25 cellular contexts compared by ENCODE assay signal in genomic region chr7:44138698-44139097, GRCh38. TPM values are rescaled to one million over a fixed set of nuclear protein-coding genes. Genes with fewer than 3 reads are reported as not detected.
DNase-seq lines count a peak whose midpoint lies in the region; ATAC-seq, FAIRE-seq and TF ChIP-seq lines count a peak whose summit lies in the region.
"Had no signal": no experiment of that assay in that cellular context is flagged by ENCODE, and none has a peak within 500 bp of the region (broad histone marks: within the 10 kb centered on the region; RNA-seq: fewer than 3 reads in every experiment).

No MANE protein-coding gene starts in this region.

- H4K20me1 ChIP-seq in GM23338 (replicated peaks; ENCODE audit: insufficient read depth) (no peaks in the 10 kb centered on the region), HepG2 (ENCODE audit: insufficient read depth, low read length) (no peaks in the 10 kb centered on the region)

- no peaks in the 10 kb centered on the region for H3K4me1 Mint-ChIP-seq in GM23338
- no peaks in the 10 kb centered on the region for H3K4me1 Mint-ChIP-seq in activated CD4-positive, alpha-beta T cell treated with anti-CD3 and anti-CD28 coated beads, Interleukin-2, amount 10 ng/mL, durations not matched to agents 24 days and 14 days
- H3K4me1 Mint-ChIP-seq: CD8-positive, alpha-beta memory T cell; H9; IgD-negative memory B cell; T-cell had no signal

- POLR2A ChIA-PET in HepG2 (lab: Yijun Ruan, JAX): no interaction called here

- H3K27me3 Mint-ChIP-seq in GM23338 (ENCODE audit: insufficient read depth, low read depth, poor library complexity): peaks cover 22% of the 10 kb centered on the region
- peaks cover 3% of the 10 kb centered on the region for H3K27me3 Mint-ChIP-seq in activated CD4-positive, alpha-beta T cell treated with anti-CD3 and anti-CD28 coated beads, Interleukin-2, amount 10 ng/mL, durations not matched to agents 24 days and 14 days
- H3K27me3 Mint-ChIP-seq: IgD-negative memory B cell, T-cell had no signal

- no peaks in the 10 kb centered on the region for H3K9me3 Mint-ChIP-seq in GM23338
- H3K9me3 Mint-ChIP-seq in activated CD4-positive, alpha-beta T cell treated with anti-CD3 and anti-CD28 coated beads, Interleukin-2, amount 10 ng/mL, durations not matched to agents 24 days and 14 days: no peaks in the 10 kb centered on the region
- H3K9me3 Mint-ChIP-seq: CD8-positive, alpha-beta memory T cell; H9; IgD-negative memory B cell; T-cell had no signal

- peak; percentile 60 for ATAC-seq in GM23338
- peak; percentile 72 for ATAC-seq in HepG2
- ATAC-seq in GM18498 (IDR thresholded peaks at IDR 0.05; ENCODE audit: unreplicated experiment): no peak
- ATAC-seq: T-cell had no signal

- H3K27ac ChIP-seq in GM23338 (ENCODE audit: low read depth) (no peak overlapping the region), WERI-Rb-1 (no peak overlapping the region), HepG2 (ENCODE audit: extremely low read length, insufficient read depth, low read length) (no peak overlapping the region)
- H3K27ac ChIP-seq: HL-60 had no signal

- H3K4me3 ChIP-seq in GM06990 (replicated peaks; ENCODE audit: low read depth, low read length) (no peak overlapping the region), GM23338 (no peak overlapping the region), WERI-Rb-1 (ENCODE audit: low read depth, low read length) (no peak overlapping the region), HepG2 (replicated peaks in 1 of 3; ENCODE audit: insufficient read depth in 1 of 3, low read depth in 2 of 3, low read length in 3 of 3) (no peak overlapping the region)
- H3K4me3 ChIP-seq: MG63 had no signal

- no peaks in the 10 kb centered on the region for H3F3A ChIP-seq in GM23338 (replicated peaks; ENCODE audit: low read depth)

- no peak for DNase-seq in GM06990 (ENCODE audit: extremely low read depth, insufficient read length)
- no peak for DNase-seq in GM23338 (ENCODE audit: low spot score)
- no peak for DNase-seq in WERI-Rb-1
- no peak for DNase-seq in HepG2 (ENCODE audit: low spot score)
- DNase-seq in NCI-H1436 treated with DMSO at 0.1 percent for 48 hours (lab: John Stamatoyannopoulos, UW): no peak
- no peak for DNase-seq in dermis blood vessel endothelial cell
- no peak for DNase-seq in activated CD4-positive, alpha-beta T cell treated with anti-CD3 and anti-CD28 coated beads, Interleukin-2, amount 10 ng/mL, durations not matched to agents 24 days and 14 days
- DNase-seq: ACHN; C1 segment of cervical spinal cord; CD8-positive, alpha-beta memory T cell; H9; Kasumi-1; MG63; NCI-H1048; NCI-H1436; NCI-H2029 treated with DMSO at 0.1 percent for 48 hours; NCI-H524 treated with DMSO at 0.1 percent for 48 hours; SIG-M5; T-cell had no signal

- TF ChIP-seq EP300 in HepG2 (IDR thresholded peaks at IDR 0.05; ENCODE audit: low read depth in 2 of 2, low read length in 2 of 2): no peak
- TF ChIP-seq EP300 in HepG2 (CRISPR knock-in tag; IDR thresholded peaks at IDR 0.05; ENCODE audit: borderline replicate concordance): no peak

- H3K9me3 ChIP-seq in WERI-Rb-1 (ENCODE audit: severe bottlenecking): no peaks in the 10 kb centered on the region
- H3K9me3 ChIP-seq in HepG2 (ENCODE audit: low read length): no peaks in the 10 kb centered on the region
- H3K9me3 ChIP-seq: MG63 had no signal

- no peaks in the 10 kb centered on the region for H3K9me2 ChIP-seq in GM23338 (ENCODE audit: insufficient read depth)

- no peak overlapping the region for H3K27ac Mint-ChIP-seq in GM23338
- H3K27ac Mint-ChIP-seq in activated CD4-positive, alpha-beta T cell treated with anti-CD3 and anti-CD28 coated beads, Interleukin-2, amount 10 ng/mL, durations not matched to agents 24 days and 14 days: no peak overlapping the region
- H3K27ac Mint-ChIP-seq: CD8-positive, alpha-beta memory T cell; H9; T-cell had no signal

- H3K36me3 ChIP-seq in GM06990 (ENCODE audit: control insufficient read depth, insufficient read depth, low read length) (no peaks in the 10 kb centered on the region), GM23338 (ENCODE audit: insufficient read depth) (no peaks in the 10 kb centered on the region), WERI-Rb-1 (no peaks in the 10 kb centered on the region), HepG2 (replicated peaks in 1 of 2; ENCODE audit: control insufficient read depth in 1 of 2, insufficient read depth in 2 of 2, low read length in 2 of 2) (no peaks in the 10 kb centered on the region)
- H3K36me3 ChIP-seq: MG63 had no signal

- H3K4me2 ChIP-seq in GM23338 (no peak overlapping the region), HepG2 (ENCODE audit: low read depth, low read length) (no peak overlapping the region)

- TF ChIP-seq POLR2A in HepG2 (IDR thresholded peaks at IDR 0.05; ENCODE audit: insufficient read depth in 1 of 2, low read depth in 2 of 2, low read length in 2 of 2): no peak

- H3K4me1 ChIP-seq in GM23338 (ENCODE audit: insufficient read depth): no peaks in the 10 kb centered on the region
- H3K4me1 ChIP-seq in HepG2 (ENCODE audit: insufficient read depth, low read length): no peaks in the 10 kb centered on the region

- FAIRE-seq in HepG2 (lab: Jason Lieb, UNC): no peak
- FAIRE-seq: D721Med, RCC 7860 had no signal

- H3K27me3 ChIP-seq in GM06990 (replicated peaks; ENCODE audit: control insufficient read depth, insufficient read depth, low read length) (no peaks in the 10 kb centered on the region), GM23338 (ENCODE audit: insufficient read depth) (peaks cover 6% of the 10 kb centered on the region; the same call in 1 of the 2 replicates), WERI-Rb-1 (ENCODE audit: insufficient read depth, low read depth, severe bottlenecking) (no peaks in the 10 kb centered on the region), HepG2 (ENCODE audit: control insufficient read depth in 1 of 2, insufficient read depth in 2 of 2, low read length in 2 of 2) (peaks cover 0 to 3% of the 10 kb centered on the region in 2 experiments; a peak in 1 of 5 replicates)
- H3K27me3 ChIP-seq: MG63 had no signal

- no peaks in the 10 kb centered on the region for H3K36me3 Mint-ChIP-seq in GM23338 (ENCODE audit: low read depth)
- H3K36me3 Mint-ChIP-seq in activated CD4-positive, alpha-beta T cell treated with anti-CD3 and anti-CD28 coated beads, Interleukin-2, amount 10 ng/mL, durations not matched to agents 24 days and 14 days (ENCODE audit: low read depth): no peaks in the 10 kb centered on the region
- H3K36me3 Mint-ChIP-seq: CD8-positive, alpha-beta memory T cell; IgD-negative memory B cell; T-cell had no signal

- H3K79me2 ChIP-seq in GM23338 (replicated peaks; ENCODE audit: insufficient read depth): no peaks in the 10 kb centered on the region
- no peaks in the 10 kb centered on the region for H3K79me2 ChIP-seq in HepG2 (ENCODE audit: insufficient read depth, low read length)

- no TSS peak for BruUV-seq in HepG2 (replicated peaks; lab: Mats Ljungman, UMichigan)

- 18% methylated on average over 8 of the region's 8 CpGs for WGBS in HepG2 (ENCODE audit: low lambda C conversion rate)

- intact Hi-C loops in HepG2 (cut with micrococcal nuclease; ENCODE audit: unreplicated experiment): loop anchor here (10.0 kb wide), 1 partner anchor 56 kb away; no protein-coding TSS in a partner anchor
- intact Hi-C loops in activated CD4-positive, alpha-beta T cell treated with anti-CD3 and anti-CD28 coated beads, Interleukin-2, amount 10 ng/mL, durations not matched to agents 24 days and 14 days (cut with micrococcal nuclease): no loop called here

- TF ChIP-seq RAD21 in HepG2 (CRISPR knock-in tag; IDR thresholded peaks at IDR 0.05): no peak

- peak; percentile 4 for TF ChIP-seq CTCF in GM06990 (IDR thresholded peaks at IDR 0.05; ENCODE audit: insufficient read depth, low read length, poor library complexity, severe bottlenecking)
- TF ChIP-seq CTCF in GM23338 (conservative IDR thresholded peaks at IDR 0.05; ENCODE audit: low read depth in 2 of 2): peak in 1 of 2 experiments; percentile 54; a peak in 3 of 4 replicates
- 0 out of 2 replicates have a peak, but pooled peaks have one; percentile 12 for TF ChIP-seq CTCF in WERI-Rb-1 (IDR thresholded peaks at IDR 0.05; ENCODE audit: low read depth, low read length)
- peak; percentile 36 for TF ChIP-seq CTCF in HepG2 (CRISPR knock-in tag; IDR thresholded peaks at IDR 0.05)

- in situ Hi-C loops in HepG2 (cut with HindIII; ENCODE audit: extremely low pct_ligation_motif_present, low pct_unique_long_range_greater_than_20kb): no loop called here

- no peak overlapping the region for H3K4me3 Mint-ChIP-seq in GM23338
- H3K4me3 Mint-ChIP-seq in activated CD4-positive, alpha-beta T cell treated with anti-CD3 and anti-CD28 coated beads, Interleukin-2, amount 10 ng/mL, durations not matched to agents 24 days and 14 days: no peak overlapping the region
- H3K4me3 Mint-ChIP-seq: CD8-positive, alpha-beta memory T cell; H9; IgD-negative memory B cell; T-cell had no signal

- H2AFZ ChIP-seq in GM23338 (no peak overlapping the region), HepG2 (ENCODE audit: low read length) (no peak overlapping the region)

- CTCF ChIA-PET in HepG2 (lab: Yijun Ruan, JAX; ENCODE audit: low intra/inter-chr PET ratio, low total read pairs): no interaction called here

- no peak overlapping the region for H3K9ac ChIP-seq in HepG2 (ENCODE audit: insufficient read depth, low read depth, low read length)

RNA-seq across cellular contexts. Expression of gene MYL7, which starts 2.4 kb away (rescaled TPM):
- 2.4 TPM in 1 of 2 replicates, not detected in the other for total RNA-seq in GM23338 (2014; rRNA removed; shearing (Covaris generic))
- polyA plus RNA-seq in GM23338 (2016; fragmentation: Nextera tagmentation; extraction: Ambion mirVana): 4.8 and 8.3 TPM in 2 replicates
- 1.7 and 1.8 TPM in 2 replicates for total RNA-seq in HepG2 (2016; rRNA removed; fragmentation: Illumina TruSeq; extraction: Trizol)
- total RNA-seq in HepG2 (2016; cell fraction: cytosol; rRNA removed; fragmentation: Illumina TruSeq; extraction: Trizol; ENCODE audit: low read depth): 0.62 TPM in 1 of 2 replicates, not detected in the other
- total RNA-seq in HepG2 (2016; cell fraction: insoluble cytoplasmic fraction; rRNA removed; fragmentation: Illumina TruSeq; extraction: Trizol): 0.56 and 1.0 TPM in 2 replicates
- 0.34 TPM in 1 of 2 replicates, not detected in the other for total RNA-seq in HepG2 (2016; cell fraction: membrane; rRNA removed; fragmentation: Illumina TruSeq; extraction: Trizol)
- not detected in 2 replicates for total RNA-seq in HepG2 (2016; cell fraction: nucleus; rRNA removed; fragmentation: Illumina TruSeq; extraction: Trizol)
- not detected in 2 replicates for polyA plus RNA-seq in HepG2 (2011; rRNA removed)
- polyA plus RNA-seq in HepG2 (2011; cell fraction: cytosol; rRNA removed): 0.18 TPM in 1 of 2 replicates, not detected in the other
- polyA plus RNA-seq in HepG2 (2011; cell fraction: nucleus; rRNA removed): 1.1 TPM in 1 of 2 replicates, not detected in the other
- not detected in 2 replicates for polyA plus RNA-seq in HepG2 (2012)
- 0.51 TPM in 1 of 2 replicates, not detected in the other for polyA plus RNA-seq in HepG2 (2016; cell fraction: cytosol; fragmentation: Illumina TruSeq; extraction: Trizol; ENCODE audit: low read depth)
- 1.1 and 2.1 TPM in 2 replicates for polyA plus RNA-seq in HepG2 (2016; cell fraction: insoluble cytoplasmic fraction; fragmentation: Illumina TruSeq; extraction: Trizol; ENCODE audit: low read depth)
- polyA plus RNA-seq in HepG2 (2016; cell fraction: membrane; fragmentation: Illumina TruSeq; extraction: Trizol; ENCODE audit: low read depth): not detected in 2 replicates
- not detected in 2 replicates for polyA plus RNA-seq in HepG2 (2016; cell fraction: nucleus; fragmentation: Illumina TruSeq; extraction: Trizol; ENCODE audit: insufficient read depth, low read depth)
- not detected in 2 replicates for polyA minus RNA-seq in HepG2 (2011; rRNA and poly(A)+ RNA removed; ENCODE audit: low replicate concordance)
- polyA minus RNA-seq in HepG2 (2011; cell fraction: cytosol; rRNA and poly(A)+ RNA removed): not detected in 2 replicates
- not detected in 2 replicates for polyA minus RNA-seq in HepG2 (2011; cell fraction: nucleus; rRNA and poly(A)+ RNA removed)
- not detected in 2 replicates for total RNA-seq in dermis blood vessel endothelial cell
- not detected in 2 replicates for total RNA-seq in activated CD4-positive, alpha-beta T cell treated with anti-CD3 and anti-CD28 coated beads, Interleukin-2, amount 10 ng/mL, durations not matched to agents 24 days and 14 days
- total RNA-seq: CD8-positive, alpha-beta memory T cell; HT1080; T-cell had no signal
- polyA plus RNA-seq: CD8-positive, alpha-beta memory T cell; IgD-negative memory B cell had no signal

RNA-seq across cellular contexts. Expression of gene POLD2, which starts 15.3 kb away (rescaled TPM):
- 111 and 127 TPM in 2 replicates for total RNA-seq in GM23338 (2014; rRNA removed; shearing (Covaris generic))
- polyA plus RNA-seq in GM23338 (2016; fragmentation: Nextera tagmentation; extraction: Ambion mirVana): 101 and 108 TPM in 2 replicates
- 87.6 and 98.8 TPM in 2 replicates for total RNA-seq in HepG2 (2016; rRNA removed; fragmentation: Illumina TruSeq; extraction: Trizol)
- total RNA-seq in HepG2 (2016; cell fraction: cytosol; rRNA removed; fragmentation: Illumina TruSeq; extraction: Trizol; ENCODE audit: low read depth): 118 and 152 TPM in 2 replicates
- 74.7 and 95.4 TPM in 2 replicates for total RNA-seq in HepG2 (2016; cell fraction: insoluble cytoplasmic fraction; rRNA removed; fragmentation: Illumina TruSeq; extraction: Trizol)
- total RNA-seq in HepG2 (2016; cell fraction: membrane; rRNA removed; fragmentation: Illumina TruSeq; extraction: Trizol): 139 and 187 TPM in 2 replicates
- 49.1 and 55.1 TPM in 2 replicates for total RNA-seq in HepG2 (2016; cell fraction: nucleus; rRNA removed; fragmentation: Illumina TruSeq; extraction: Trizol)
- polyA plus RNA-seq in HepG2 (2011; rRNA removed): 86.7 and 95.1 TPM in 2 replicates
- 65.5 and 120 TPM in 2 replicates for polyA plus RNA-seq in HepG2 (2011; cell fraction: cytosol; rRNA removed)
- polyA plus RNA-seq in HepG2 (2011; cell fraction: nucleus; rRNA removed): 88.2 and 88.7 TPM in 2 replicates
- 64.0 and 65.2 TPM in 2 replicates for polyA plus RNA-seq in HepG2 (2012)
- 134 and 181 TPM in 2 replicates for polyA plus RNA-seq in HepG2 (2016; cell fraction: cytosol; fragmentation: Illumina TruSeq; extraction: Trizol; ENCODE audit: low read depth)
- polyA plus RNA-seq in HepG2 (2016; cell fraction: insoluble cytoplasmic fraction; fragmentation: Illumina TruSeq; extraction: Trizol; ENCODE audit: low read depth): 104 and 131 TPM in 2 replicates
- polyA plus RNA-seq in HepG2 (2016; cell fraction: membrane; fragmentation: Illumina TruSeq; extraction: Trizol; ENCODE audit: low read depth): 176 and 207 TPM in 2 replicates
- 104 and 121 TPM in 2 replicates for polyA plus RNA-seq in HepG2 (2016; cell fraction: nucleus; fragmentation: Illumina TruSeq; extraction: Trizol; ENCODE audit: insufficient read depth, low read depth)
- 82.4 and 267 TPM in 2 replicates for polyA minus RNA-seq in HepG2 (2011; rRNA and poly(A)+ RNA removed; ENCODE audit: low replicate concordance)
- polyA minus RNA-seq in HepG2 (2011; cell fraction: cytosol; rRNA and poly(A)+ RNA removed): 16.1 and 23.4 TPM in 2 replicates
- 22.9 TPM in 2 replicates for polyA minus RNA-seq in HepG2 (2011; cell fraction: nucleus; rRNA and poly(A)+ RNA removed)
- 44.4 and 89.1 TPM in 2 replicates for total RNA-seq in dermis blood vessel endothelial cell
- 259 and 286 TPM in 2 replicates for total RNA-seq in activated CD4-positive, alpha-beta T cell treated with anti-CD3 and anti-CD28 coated beads, Interleukin-2, amount 10 ng/mL, durations not matched to agents 24 days and 14 days

RNA-seq across cellular contexts. Expression of gene AEBP1, which starts 34.6 kb away (rescaled TPM):
- total RNA-seq in GM23338 (2014; rRNA removed; shearing (Covaris generic)): 36.7 and 42.0 TPM in 2 replicates
- polyA plus RNA-seq in GM23338 (2016; fragmentation: Nextera tagmentation; extraction: Ambion mirVana): 15.1 and 16.0 TPM in 2 replicates
- 0.22 TPM in 1 of 2 replicates, not detected in the other for total RNA-seq in HepG2 (2016; rRNA removed; fragmentation: Illumina TruSeq; extraction: Trizol)
- not detected in 2 replicates for total RNA-seq in HepG2 (2016; cell fraction: cytosol; rRNA removed; fragmentation: Illumina TruSeq; extraction: Trizol; ENCODE audit: low read depth)
- total RNA-seq in HepG2 (2016; cell fraction: insoluble cytoplasmic fraction; rRNA removed; fragmentation: Illumina TruSeq; extraction: Trizol): 0.04 TPM in 1 of 2 replicates, not detected in the other
- total RNA-seq in HepG2 (2016; cell fraction: membrane; rRNA removed; fragmentation: Illumina TruSeq; extraction: Trizol): not detected in 2 replicates
- total RNA-seq in HepG2 (2016; cell fraction: nucleus; rRNA removed; fragmentation: Illumina TruSeq; extraction: Trizol): not detected in 2 replicates
- polyA plus RNA-seq in HepG2 (2011; rRNA removed): 0.55 and 0.81 TPM in 2 replicates
- polyA plus RNA-seq in HepG2 (2011; cell fraction: cytosol; rRNA removed): 0.15 and 0.27 TPM in 2 replicates
- 6.7 and 6.8 TPM in 2 replicates for polyA plus RNA-seq in HepG2 (2011; cell fraction: nucleus; rRNA removed)
- 0.96 and 1.3 TPM in 2 replicates for polyA plus RNA-seq in HepG2 (2012)
- not detected in 2 replicates for polyA plus RNA-seq in HepG2 (2016; cell fraction: cytosol; fragmentation: Illumina TruSeq; extraction: Trizol; ENCODE audit: low read depth)
- polyA plus RNA-seq in HepG2 (2016; cell fraction: insoluble cytoplasmic fraction; fragmentation: Illumina TruSeq; extraction: Trizol; ENCODE audit: low read depth): not detected in 2 replicates
- not detected in 2 replicates for polyA plus RNA-seq in HepG2 (2016; cell fraction: membrane; fragmentation: Illumina TruSeq; extraction: Trizol; ENCODE audit: low read depth)
- 0.29 and 0.89 TPM in 2 replicates for polyA plus RNA-seq in HepG2 (2016; cell fraction: nucleus; fragmentation: Illumina TruSeq; extraction: Trizol; ENCODE audit: insufficient read depth, low read depth)
- polyA minus RNA-seq in HepG2 (2011; rRNA and poly(A)+ RNA removed; ENCODE audit: low replicate concordance): 0.14 TPM in 1 of 2 replicates, not detected in the other
- polyA minus RNA-seq in HepG2 (2011; cell fraction: cytosol; rRNA and poly(A)+ RNA removed): 0.18 and 0.79 TPM in 2 replicates
- polyA minus RNA-seq in HepG2 (2011; cell fraction: nucleus; rRNA and poly(A)+ RNA removed): 0.37 and 0.64 TPM in 2 replicates
- total RNA-seq in dermis blood vessel endothelial cell: 12.9 and 40.4 TPM in 2 replicates
- 21.6 and 22.2 TPM in 2 replicates for total RNA-seq in activated CD4-positive, alpha-beta T cell treated with anti-CD3 and anti-CD28 coated beads, Interleukin-2, amount 10 ng/mL, durations not matched to agents 24 days and 14 days
- total RNA-seq: HT1080 had no signal

RNA-seq across cellular contexts. Expression of gene GCK, which starts 50.5 kb away (rescaled TPM):
- 7.3 and 9.3 TPM in 2 replicates for total RNA-seq in GM23338 (2014; rRNA removed; shearing (Covaris generic))
- polyA plus RNA-seq in GM23338 (2016; fragmentation: Nextera tagmentation; extraction: Ambion mirVana) (6.1 and 7.7 TPM in 2 replicates), HepG2 (2011; rRNA removed) (not detected in 2 replicates)
- total RNA-seq in HepG2 (2016; rRNA removed; fragmentation: Illumina TruSeq; extraction: Trizol) (not detected in 2 replicates), dermis blood vessel endothelial cell (0.23 TPM in 1 of 2 replicates, not detected in the other)
- not detected in 2 replicates for total RNA-seq in HepG2 (2016; cell fraction: cytosol; rRNA removed; fragmentation: Illumina TruSeq; extraction: Trizol; ENCODE audit: low read depth)
- total RNA-seq in HepG2 (2016; cell fraction: insoluble cytoplasmic fraction; rRNA removed; fragmentation: Illumina TruSeq; extraction: Trizol): not detected in 2 replicates
- total RNA-seq in HepG2 (2016; cell fraction: membrane; rRNA removed; fragmentation: Illumina TruSeq; extraction: Trizol): not detected in 2 replicates
- not detected in 2 replicates for total RNA-seq in HepG2 (2016; cell fraction: nucleus; rRNA removed; fragmentation: Illumina TruSeq; extraction: Trizol)
- not detected in 2 replicates for polyA plus RNA-seq in HepG2 (2011; cell fraction: cytosol; rRNA removed)
- polyA plus RNA-seq in HepG2 (2011; cell fraction: nucleus; rRNA removed): not detected in 2 replicates
- polyA plus RNA-seq in HepG2 (2012): 0.55 TPM in 1 of 2 replicates, not detected in the other
- polyA plus RNA-seq in HepG2 (2016; cell fraction: cytosol; fragmentation: Illumina TruSeq; extraction: Trizol; ENCODE audit: low read depth): not detected in 2 replicates
- not detected in 2 replicates for polyA plus RNA-seq in HepG2 (2016; cell fraction: insoluble cytoplasmic fraction; fragmentation: Illumina TruSeq; extraction: Trizol; ENCODE audit: low read depth)
- not detected in 2 replicates for polyA plus RNA-seq in HepG2 (2016; cell fraction: membrane; fragmentation: Illumina TruSeq; extraction: Trizol; ENCODE audit: low read depth)
- polyA plus RNA-seq in HepG2 (2016; cell fraction: nucleus; fragmentation: Illumina TruSeq; extraction: Trizol; ENCODE audit: insufficient read depth, low read depth): not detected in 2 replicates
- polyA minus RNA-seq in HepG2 (2011; rRNA and poly(A)+ RNA removed; ENCODE audit: low replicate concordance): not detected in 2 replicates
- polyA minus RNA-seq in HepG2 (2011; cell fraction: cytosol; rRNA and poly(A)+ RNA removed): not detected in 2 replicates
- polyA minus RNA-seq in HepG2 (2011; cell fraction: nucleus; rRNA and poly(A)+ RNA removed): not detected in 2 replicates
- total RNA-seq in activated CD4-positive, alpha-beta T cell treated with anti-CD3 and anti-CD28 coated beads, Interleukin-2, amount 10 ng/mL, durations not matched to agents 24 days and 14 days: 1.7 and 2.0 TPM in 2 replicates
- total RNA-seq: HT1080 had no signal

RNA-seq across cellular contexts. Expression of gene POLM, which starts 56.4 kb away (rescaled TPM):
- 19.8 and 35.4 TPM in 2 replicates for total RNA-seq in GM23338 (2014; rRNA removed; shearing (Covaris generic))
- polyA plus RNA-seq in GM23338 (2016; fragmentation: Nextera tagmentation; extraction: Ambion mirVana) (7.1 and 8.0 TPM in 2 replicates), HepG2 (2011; rRNA removed) (5.4 and 6.6 TPM in 2 replicates)
- total RNA-seq in HepG2 (2016; rRNA removed; fragmentation: Illumina TruSeq; extraction: Trizol) (2.4 and 5.2 TPM in 2 replicates), dermis blood vessel endothelial cell (13.9 and 16.2 TPM in 2 replicates)
- 1.4 and 2.1 TPM in 2 replicates for total RNA-seq in HepG2 (2016; cell fraction: cytosol; rRNA removed; fragmentation: Illumina TruSeq; extraction: Trizol; ENCODE audit: low read depth)
- total RNA-seq in HepG2 (2016; cell fraction: insoluble cytoplasmic fraction; rRNA removed; fragmentation: Illumina TruSeq; extraction: Trizol): 2.6 and 4.6 TPM in 2 replicates
- 2.7 and 2.8 TPM in 2 replicates for total RNA-seq in HepG2 (2016; cell fraction: membrane; rRNA removed; fragmentation: Illumina TruSeq; extraction: Trizol)
- 7.3 and 9.5 TPM in 2 replicates for total RNA-seq in HepG2 (2016; cell fraction: nucleus; rRNA removed; fragmentation: Illumina TruSeq; extraction: Trizol)
- 2.2 and 3.1 TPM in 2 replicates for polyA plus RNA-seq in HepG2 (2011; cell fraction: cytosol; rRNA removed)
- polyA plus RNA-seq in HepG2 (2011; cell fraction: nucleus; rRNA removed): 30.4 and 31.3 TPM in 2 replicates
- 4.0 and 4.2 TPM in 2 replicates for polyA plus RNA-seq in HepG2 (2012)
- polyA plus RNA-seq in HepG2 (2016; cell fraction: cytosol; fragmentation: Illumina TruSeq; extraction: Trizol; ENCODE audit: low read depth): 1.0 and 1.4 TPM in 2 replicates
- polyA plus RNA-seq in HepG2 (2016; cell fraction: insoluble cytoplasmic fraction; fragmentation: Illumina TruSeq; extraction: Trizol; ENCODE audit: low read depth): 1.9 and 2.4 TPM in 2 replicates
- 1.9 and 2.2 TPM in 2 replicates for polyA plus RNA-seq in HepG2 (2016; cell fraction: membrane; fragmentation: Illumina TruSeq; extraction: Trizol; ENCODE audit: low read depth)
- polyA plus RNA-seq in HepG2 (2016; cell fraction: nucleus; fragmentation: Illumina TruSeq; extraction: Trizol; ENCODE audit: insufficient read depth, low read depth): 20.1 and 20.6 TPM in 2 replicates
- polyA minus RNA-seq in HepG2 (2011; rRNA and poly(A)+ RNA removed; ENCODE audit: low replicate concordance): 11.8 and 14.8 TPM in 2 replicates
- 3.9 and 5.2 TPM in 2 replicates for polyA minus RNA-seq in HepG2 (2011; cell fraction: cytosol; rRNA and poly(A)+ RNA removed)
- polyA minus RNA-seq in HepG2 (2011; cell fraction: nucleus; rRNA and poly(A)+ RNA removed): 17.9 and 18.9 TPM in 2 replicates
- 39.3 and 41.9 TPM in 2 replicates for total RNA-seq in activated CD4-positive, alpha-beta T cell treated with anti-CD3 and anti-CD28 coated beads, Interleukin-2, amount 10 ng/mL, durations not matched to agents 24 days and 14 days

Comparison
In these comparisons a context has a peak if more than half of its experiments do, and no peak if none do; other contexts are left out.
1. RNA of gene AEBP1, which starts 34.6 kb away (total RNA-seq): 36.7 to 42.0 TPM in GM23338, 21.6 to 22.2 TPM in activated CD4-positive, alpha-beta T cell treated with anti-CD3 and anti-CD28 coated beads, Interleukin-2, amount 10 ng/mL, durations not matched to agents 24 days and 14 days and 12.9 to 40.4 TPM in dermis blood vessel endothelial cell; 0.04 to 0.22 TPM in HepG2; every median in the first group is over 10 times any median in the second.